In the genomic region with DNA sequence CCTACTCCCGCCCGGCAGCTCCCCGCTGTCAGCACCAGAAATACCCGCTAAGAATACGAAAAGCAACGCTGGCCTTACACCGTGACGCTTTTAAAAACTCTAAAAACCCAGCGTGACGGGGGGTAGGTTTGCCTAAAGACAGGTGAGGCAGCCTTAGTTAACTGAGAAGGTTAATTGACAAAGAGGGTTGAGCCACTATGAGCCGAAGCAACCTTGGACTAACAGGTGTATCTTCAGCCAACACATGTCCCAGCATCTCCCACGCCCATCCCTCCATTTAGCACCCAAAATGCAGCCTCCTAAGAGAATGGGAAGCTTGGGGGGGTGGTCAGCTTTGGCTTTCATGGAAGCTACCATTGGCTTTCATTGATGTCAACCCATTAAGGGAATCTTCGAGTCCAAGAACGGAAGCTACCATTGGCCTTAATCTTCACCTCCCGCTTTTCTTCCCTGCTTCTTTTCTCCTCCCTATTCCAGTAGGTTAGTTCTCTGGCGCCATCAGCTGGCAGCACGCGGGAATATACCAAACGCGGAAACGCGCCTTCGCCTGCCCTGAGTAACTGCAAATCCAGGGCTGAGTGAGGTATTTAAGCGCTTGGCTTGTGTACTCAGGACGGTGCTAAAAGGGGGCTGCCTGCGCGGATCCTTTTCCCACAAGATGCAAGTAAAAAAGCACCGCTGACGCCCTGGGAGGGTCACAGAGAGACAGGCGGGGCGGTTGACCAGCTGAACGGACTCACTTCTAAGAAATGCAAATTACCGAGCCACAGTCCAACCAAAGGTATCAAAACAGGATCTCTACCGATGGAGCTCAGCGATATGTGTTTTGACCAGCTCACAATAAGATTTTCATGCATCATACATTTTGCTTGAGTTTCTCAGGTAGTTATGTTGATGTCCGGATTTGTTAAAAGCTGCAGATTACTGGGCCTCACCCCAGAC, we compare ENCODE assay signal across 1 cellular context.
TF ChIP-seq lines count a peak whose summit lies in the region.

No MANE protein-coding gene starts in this region.

TF ChIP-seq in K562, 482 proteins besides CTCF, POLR2A, EP300 and RAD21 (continued from another document and continues in another):
- TF ChIP-seq, protein P1, sequence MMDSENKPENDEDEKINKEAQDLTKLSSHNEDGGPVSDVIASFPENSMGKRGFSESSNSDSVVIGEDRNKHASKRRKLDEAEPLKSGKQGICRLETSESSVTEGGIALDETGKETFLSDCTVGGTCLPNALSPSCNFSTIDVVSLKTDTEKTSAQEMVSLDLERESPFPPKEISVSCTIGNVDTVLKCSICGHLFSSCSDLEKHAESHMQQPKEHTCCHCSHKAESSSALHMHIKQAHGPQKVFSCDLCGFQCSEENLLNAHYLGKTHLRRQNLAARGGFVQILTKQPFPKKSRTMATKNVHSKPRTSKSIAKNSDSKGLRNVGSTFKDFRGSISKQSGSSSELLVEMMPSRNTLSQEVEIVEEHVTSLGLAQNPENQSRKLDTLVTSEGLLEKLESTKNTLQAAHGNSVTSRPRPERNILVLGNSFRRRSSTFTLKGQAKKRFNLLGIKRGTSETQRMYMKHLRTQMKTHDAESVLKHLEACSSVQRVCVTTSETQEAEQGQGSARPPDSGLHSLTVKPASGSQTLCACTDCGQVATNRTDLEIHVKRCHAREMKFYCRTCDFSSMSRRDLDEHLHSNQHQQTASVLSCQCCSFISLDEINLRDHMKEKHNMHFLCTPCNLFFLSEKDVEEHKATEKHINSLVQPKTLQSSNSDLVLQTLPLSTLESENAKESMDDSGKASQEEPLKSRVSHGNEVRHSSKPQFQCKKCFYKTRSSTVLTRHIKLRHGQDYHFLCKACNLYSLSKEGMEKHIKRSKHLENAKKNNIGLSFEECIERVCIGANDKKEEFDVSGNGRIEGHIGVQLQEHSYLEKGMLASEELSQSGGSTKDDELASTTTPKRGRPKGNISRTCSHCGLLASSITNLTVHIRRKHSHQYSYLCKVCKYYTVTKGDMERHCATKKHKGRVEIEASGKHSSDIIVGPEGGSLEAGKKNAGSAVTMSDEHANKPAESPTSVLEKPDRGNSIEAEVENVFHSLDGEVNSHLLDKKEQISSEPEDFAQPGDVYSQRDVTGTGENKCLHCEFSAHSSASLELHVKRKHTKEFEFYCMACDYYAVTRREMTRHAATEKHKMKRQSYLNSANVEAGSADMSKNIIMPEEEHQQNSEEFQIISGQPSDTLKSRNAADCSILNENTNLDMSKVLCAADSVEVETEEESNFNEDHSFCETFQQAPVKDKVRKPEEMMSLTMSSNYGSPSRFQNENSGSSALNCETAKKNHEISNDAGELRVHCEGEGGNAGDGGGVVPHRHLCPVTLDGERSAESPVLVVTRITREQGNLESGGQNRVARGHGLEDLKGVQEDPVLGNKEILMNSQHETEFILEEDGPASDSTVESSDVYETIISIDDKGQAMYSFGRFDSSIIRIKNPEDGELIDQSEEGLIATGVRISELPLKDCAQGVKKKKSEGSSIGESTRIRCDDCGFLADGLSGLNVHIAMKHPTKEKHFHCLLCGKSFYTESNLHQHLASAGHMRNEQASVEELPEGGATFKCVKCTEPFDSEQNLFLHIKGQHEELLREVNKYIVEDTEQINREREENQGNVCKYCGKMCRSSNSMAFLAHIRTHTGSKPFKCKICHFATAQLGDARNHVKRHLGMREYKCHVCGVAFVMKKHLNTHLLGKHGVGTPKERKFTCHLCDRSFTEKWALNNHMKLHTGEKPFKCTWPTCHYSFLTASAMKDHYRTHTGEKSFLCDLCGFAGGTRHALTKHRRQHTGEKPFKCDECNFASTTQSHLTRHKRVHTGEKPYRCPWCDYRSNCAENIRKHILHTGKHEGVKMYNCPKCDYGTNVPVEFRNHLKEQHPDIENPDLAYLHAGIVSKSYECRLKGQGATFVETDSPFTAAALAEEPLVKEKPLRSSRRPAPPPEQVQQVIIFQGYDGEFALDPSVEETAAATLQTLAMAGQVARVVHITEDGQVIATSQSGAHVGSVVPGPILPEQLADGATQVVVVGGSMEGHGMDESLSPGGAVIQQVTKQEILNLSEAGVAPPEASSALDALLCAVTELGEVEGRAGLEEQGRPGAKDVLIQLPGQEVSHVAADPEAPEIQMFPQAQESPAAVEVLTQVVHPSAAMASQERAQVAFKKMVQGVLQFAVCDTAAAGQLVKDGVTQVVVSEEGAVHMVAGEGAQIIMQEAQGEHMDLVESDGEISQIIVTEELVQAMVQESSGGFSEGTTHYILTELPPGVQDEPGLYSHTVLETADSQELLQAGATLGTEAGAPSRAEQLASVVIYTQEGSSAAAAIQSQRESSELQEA (IDR thresholded peaks at IDR 0.05; ENCODE audit: low read depth) = no peak
- TF ChIP-seq, protein P2, sequence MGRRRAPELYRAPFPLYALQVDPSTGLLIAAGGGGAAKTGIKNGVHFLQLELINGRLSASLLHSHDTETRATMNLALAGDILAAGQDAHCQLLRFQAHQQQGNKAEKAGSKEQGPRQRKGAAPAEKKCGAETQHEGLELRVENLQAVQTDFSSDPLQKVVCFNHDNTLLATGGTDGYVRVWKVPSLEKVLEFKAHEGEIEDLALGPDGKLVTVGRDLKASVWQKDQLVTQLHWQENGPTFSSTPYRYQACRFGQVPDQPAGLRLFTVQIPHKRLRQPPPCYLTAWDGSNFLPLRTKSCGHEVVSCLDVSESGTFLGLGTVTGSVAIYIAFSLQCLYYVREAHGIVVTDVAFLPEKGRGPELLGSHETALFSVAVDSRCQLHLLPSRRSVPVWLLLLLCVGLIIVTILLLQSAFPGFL (CRISPR knock-in tag; IDR thresholded peaks at IDR 0.05) = no peak
- TF ChIP-seq ZNF764 (CRISPR knock-in tag; IDR thresholded peaks at IDR 0.05; ENCODE audit: low read depth) (no peak), CXXC5 (CRISPR knock-in tag; IDR thresholded peaks at IDR 0.05) (peak; percentile 52), ZNF408 (CRISPR knock-in tag; IDR thresholded peaks at IDR 0.05; ENCODE audit: low read depth) (no peak), EHMT2 (IDR thresholded peaks at IDR 0.05) (no peak), SAP30 (IDR thresholded peaks at IDR 0.05; ENCODE audit: borderline replicate concordance, insufficient read depth, low read depth, low read length, poor library complexity, severe bottlenecking) (no peak), ELF1 (tag; IDR thresholded peaks at IDR 0.05) (peak; percentile 61), CHCHD3 (CRISPR knock-in tag; IDR thresholded peaks at IDR 0.05) (no peak), ZBTB8A (IDR thresholded peaks at IDR 0.05; ENCODE audit: partially characterized antibody) (no peak), PPARD (CRISPR knock-in tag; IDR thresholded peaks at IDR 0.05) (no peak), SUPT5H (IDR thresholded peaks at IDR 0.05) (no peak), RUNX1 (IDR thresholded peaks at IDR 0.05; ENCODE audit: low read depth) (no peak), HNRNPL (IDR thresholded peaks at IDR 0.05; ENCODE audit: low read depth, low read length) (no peak), MCM3 (IDR thresholded peaks at IDR 0.05) (no peak), MEIS2 (IDR thresholded peaks at IDR 0.05; ENCODE audit: partially characterized antibody) (peak; percentile 32), HDAC2 (IDR thresholded peaks at IDR 0.05) (no peak), ZZZ3 (IDR thresholded peaks at IDR 0.05) (no peak), JUND (IDR thresholded peaks at IDR 0.05; ENCODE audit: borderline replicate concordance, low read depth, low read length) (peak; percentile 41; the same call in 1 of the 2 replicates), JUND (tag; IDR thresholded peaks at IDR 0.05; ENCODE audit: borderline replicate concordance, low read depth, low read length) (no peak; the same call in 2 of the 3 replicates)
- TF ChIP-seq, protein P3, sequence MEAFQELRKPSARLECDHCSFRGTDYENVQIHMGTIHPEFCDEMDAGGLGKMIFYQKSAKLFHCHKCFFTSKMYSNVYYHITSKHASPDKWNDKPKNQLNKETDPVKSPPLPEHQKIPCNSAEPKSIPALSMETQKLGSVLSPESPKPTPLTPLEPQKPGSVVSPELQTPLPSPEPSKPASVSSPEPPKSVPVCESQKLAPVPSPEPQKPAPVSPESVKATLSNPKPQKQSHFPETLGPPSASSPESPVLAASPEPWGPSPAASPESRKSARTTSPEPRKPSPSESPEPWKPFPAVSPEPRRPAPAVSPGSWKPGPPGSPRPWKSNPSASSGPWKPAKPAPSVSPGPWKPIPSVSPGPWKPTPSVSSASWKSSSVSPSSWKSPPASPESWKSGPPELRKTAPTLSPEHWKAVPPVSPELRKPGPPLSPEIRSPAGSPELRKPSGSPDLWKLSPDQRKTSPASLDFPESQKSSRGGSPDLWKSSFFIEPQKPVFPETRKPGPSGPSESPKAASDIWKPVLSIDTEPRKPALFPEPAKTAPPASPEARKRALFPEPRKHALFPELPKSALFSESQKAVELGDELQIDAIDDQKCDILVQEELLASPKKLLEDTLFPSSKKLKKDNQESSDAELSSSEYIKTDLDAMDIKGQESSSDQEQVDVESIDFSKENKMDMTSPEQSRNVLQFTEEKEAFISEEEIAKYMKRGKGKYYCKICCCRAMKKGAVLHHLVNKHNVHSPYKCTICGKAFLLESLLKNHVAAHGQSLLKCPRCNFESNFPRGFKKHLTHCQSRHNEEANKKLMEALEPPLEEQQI (IDR thresholded peaks at IDR 0.05) = no peak
- TF ChIP-seq, protein P4, sequence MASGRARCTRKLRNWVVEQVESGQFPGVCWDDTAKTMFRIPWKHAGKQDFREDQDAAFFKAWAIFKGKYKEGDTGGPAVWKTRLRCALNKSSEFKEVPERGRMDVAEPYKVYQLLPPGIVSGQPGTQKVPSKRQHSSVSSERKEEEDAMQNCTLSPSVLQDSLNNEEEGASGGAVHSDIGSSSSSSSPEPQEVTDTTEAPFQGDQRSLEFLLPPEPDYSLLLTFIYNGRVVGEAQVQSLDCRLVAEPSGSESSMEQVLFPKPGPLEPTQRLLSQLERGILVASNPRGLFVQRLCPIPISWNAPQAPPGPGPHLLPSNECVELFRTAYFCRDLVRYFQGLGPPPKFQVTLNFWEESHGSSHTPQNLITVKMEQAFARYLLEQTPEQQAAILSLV (tag; IDR thresholded peaks at IDR 0.05) = no peak
- TF ChIP-seq, protein P5, sequence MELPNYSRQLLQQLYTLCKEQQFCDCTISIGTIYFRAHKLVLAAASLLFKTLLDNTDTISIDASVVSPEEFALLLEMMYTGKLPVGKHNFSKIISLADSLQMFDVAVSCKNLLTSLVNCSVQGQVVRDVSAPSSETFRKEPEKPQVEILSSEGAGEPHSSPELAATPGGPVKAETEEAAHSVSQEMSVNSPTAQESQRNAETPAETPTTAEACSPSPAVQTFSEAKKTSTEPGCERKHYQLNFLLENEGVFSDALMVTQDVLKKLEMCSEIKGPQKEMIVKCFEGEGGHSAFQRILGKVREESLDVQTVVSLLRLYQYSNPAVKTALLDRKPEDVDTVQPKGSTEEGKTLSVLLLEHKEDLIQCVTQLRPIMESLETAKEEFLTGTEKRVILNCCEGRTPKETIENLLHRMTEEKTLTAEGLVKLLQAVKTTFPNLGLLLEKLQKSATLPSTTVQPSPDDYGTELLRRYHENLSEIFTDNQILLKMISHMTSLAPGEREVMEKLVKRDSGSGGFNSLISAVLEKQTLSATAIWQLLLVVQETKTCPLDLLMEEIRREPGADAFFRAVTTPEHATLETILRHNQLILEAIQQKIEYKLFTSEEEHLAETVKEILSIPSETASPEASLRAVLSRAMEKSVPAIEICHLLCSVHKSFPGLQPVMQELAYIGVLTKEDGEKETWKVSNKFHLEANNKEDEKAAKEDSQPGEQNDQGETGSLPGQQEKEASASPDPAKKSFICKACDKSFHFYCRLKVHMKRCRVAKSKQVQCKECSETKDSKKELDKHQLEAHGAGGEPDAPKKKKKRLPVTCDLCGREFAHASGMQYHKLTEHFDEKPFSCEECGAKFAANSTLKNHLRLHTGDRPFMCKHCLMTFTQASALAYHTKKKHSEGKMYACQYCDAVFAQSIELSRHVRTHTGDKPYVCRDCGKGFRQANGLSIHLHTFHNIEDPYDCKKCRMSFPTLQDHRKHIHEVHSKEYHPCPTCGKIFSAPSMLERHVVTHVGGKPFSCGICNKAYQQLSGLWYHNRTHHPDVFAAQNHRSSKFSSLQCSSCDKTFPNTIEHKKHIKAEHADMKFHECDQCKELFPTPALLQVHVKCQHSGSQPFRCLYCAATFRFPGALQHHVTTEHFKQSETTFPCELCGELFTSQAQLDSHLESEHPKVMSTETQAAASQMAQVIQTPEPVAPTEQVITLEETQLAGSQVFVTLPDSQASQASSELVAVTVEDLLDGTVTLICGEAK (IDR thresholded peaks at IDR 0.05) = no peak
- TF ChIP-seq, protein P5 (CRISPR knock-in tag; IDR thresholded peaks at IDR 0.05) = no peak
- TF ChIP-seq, protein P6, sequence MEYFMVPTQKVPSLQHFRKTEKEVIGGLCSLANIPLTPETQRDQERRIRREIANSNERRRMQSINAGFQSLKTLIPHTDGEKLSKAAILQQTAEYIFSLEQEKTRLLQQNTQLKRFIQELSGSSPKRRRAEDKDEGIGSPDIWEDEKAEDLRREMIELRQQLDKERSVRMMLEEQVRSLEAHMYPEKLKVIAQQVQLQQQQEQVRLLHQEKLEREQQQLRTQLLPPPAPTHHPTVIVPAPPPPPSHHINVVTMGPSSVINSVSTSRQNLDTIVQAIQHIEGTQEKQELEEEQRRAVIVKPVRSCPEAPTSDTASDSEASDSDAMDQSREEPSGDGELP (CRISPR knock-in tag; IDR thresholded peaks at IDR 0.05; ENCODE audit: borderline replicate concordance) = peak; percentile 45; the same call in 1 of the 2 replicates
- TF ChIP-seq, protein P7, sequence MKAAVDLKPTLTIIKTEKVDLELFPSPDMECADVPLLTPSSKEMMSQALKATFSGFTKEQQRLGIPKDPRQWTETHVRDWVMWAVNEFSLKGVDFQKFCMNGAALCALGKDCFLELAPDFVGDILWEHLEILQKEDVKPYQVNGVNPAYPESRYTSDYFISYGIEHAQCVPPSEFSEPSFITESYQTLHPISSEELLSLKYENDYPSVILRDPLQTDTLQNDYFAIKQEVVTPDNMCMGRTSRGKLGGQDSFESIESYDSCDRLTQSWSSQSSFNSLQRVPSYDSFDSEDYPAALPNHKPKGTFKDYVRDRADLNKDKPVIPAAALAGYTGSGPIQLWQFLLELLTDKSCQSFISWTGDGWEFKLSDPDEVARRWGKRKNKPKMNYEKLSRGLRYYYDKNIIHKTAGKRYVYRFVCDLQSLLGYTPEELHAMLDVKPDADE (conservative IDR thresholded peaks at IDR 0.05; ENCODE audit: control insufficient read depth, low read depth, low read length) = no peak
